Comparison of ENCODE assay signal across 2 cellular contexts in genomic region chr4:165175879-165176278, GRCh38.
TF ChIP-seq lines count a peak whose summit lies in the region.

No MANE protein-coding gene starts in this region.

TF ChIP-seq in HepG2, 621 proteins besides CTCF, POLR2A, EP300 and RAD21:
- TF ChIP-seq ZNF362 (CRISPR knock-in tag; IDR thresholded peaks at IDR 0.05; ENCODE audit: borderline replicate concordance) (no peak), SNAPC2 (CRISPR knock-in tag; IDR thresholded peaks at IDR 0.05) (no peak), KDM6A (CRISPR knock-in tag; IDR thresholded peaks at IDR 0.05; ENCODE audit: low read depth) (no peak), CEBPZ (IDR thresholded peaks at IDR 0.05; ENCODE audit: low read length) (no peak), ZNF768 (CRISPR knock-in tag; IDR thresholded peaks at IDR 0.05) (no peak)

TF ChIP-seq in K562, 482 proteins besides CTCF, POLR2A, EP300 and RAD21:
- TF ChIP-seq NFIC (IDR thresholded peaks at IDR 0.05) (peak; percentile 60), HBP1 (CRISPR knock-in tag; IDR thresholded peaks at IDR 0.05) (no peak), PBX2 (CRISPR knock-in tag; IDR thresholded peaks at IDR 0.05; ENCODE audit: low read depth) (no peak), PBX2 (tag; conservative IDR thresholded peaks at IDR 0.05; ENCODE audit: low read depth) (peak; percentile 74), PKNOX1 (IDR thresholded peaks at IDR 0.05) (peak; percentile 43), MEIS2 (IDR thresholded peaks at IDR 0.05; ENCODE audit: partially characterized antibody) (peak; percentile 67)
